ENCODE assay signal across 8 cellular contexts in the genomic region with DNA sequence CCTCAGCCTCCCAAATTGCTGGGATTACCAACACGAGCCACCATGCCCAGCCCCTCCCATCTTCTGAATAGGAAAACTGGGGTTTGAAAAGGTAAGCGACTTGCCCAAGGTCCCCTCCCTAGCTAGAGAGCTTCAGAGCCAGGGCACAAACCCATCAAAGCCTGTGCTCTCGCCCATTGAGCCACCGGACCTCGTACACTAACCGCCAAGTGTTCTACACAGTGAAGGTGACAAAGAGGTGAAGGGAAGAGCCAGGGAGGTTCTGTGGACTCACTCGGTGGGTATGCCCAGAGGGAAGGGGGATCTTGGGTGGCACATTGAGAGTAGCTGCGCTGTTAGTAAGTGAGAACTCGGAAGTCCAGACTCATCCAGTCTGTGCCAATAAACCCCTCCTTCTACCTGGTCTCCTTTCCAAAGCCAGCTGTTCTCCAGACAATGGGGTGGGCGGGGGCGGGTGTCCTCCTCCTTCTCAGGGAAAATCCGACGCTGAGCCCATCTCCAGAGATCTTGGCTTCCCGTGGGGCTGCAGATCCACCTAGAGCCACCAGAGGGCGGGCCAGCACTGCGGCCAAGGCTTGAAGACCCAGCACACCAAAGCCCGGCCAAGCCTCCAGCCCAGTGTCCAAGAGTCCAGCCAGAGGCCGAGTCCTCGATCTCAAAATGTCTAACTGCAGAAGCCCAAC. TPM values are rescaled to one million over a fixed set of nuclear protein-coding genes. Genes with fewer than 3 reads are reported as not detected.
DNase-seq lines count a peak whose midpoint lies in the region; ATAC-seq and TF ChIP-seq lines count a peak whose summit lies in the region.

No MANE protein-coding gene starts in this region.

- ATAC-seq in GM21529 (IDR thresholded peaks at IDR 0.05; ENCODE audit: unreplicated experiment), result peak; percentile 60
- peak; percentile 83 for ATAC-seq in gastroesophageal sphincter

- DNase-seq in Jurkat, Clone E6-1 (ENCODE audit: low read depth, low spot score), result peak; percentile 27
- DNase-seq in SJCRH30 (peak; percentile 74 to 89), activated gamma-delta T cell (lab: John Stamatoyannopoulos, UW) (peak; percentile 42), osteoblast (ENCODE audit: insufficient read length, low spot score, missing footprints) (peak; percentile 98), transverse colon (peak; percentile 88)

- intact Hi-C loops in transverse colon (cut with DNase I; ENCODE audit: low total_unique reads), result loop anchor here (2.0 kb wide), 1 partner anchor 70 kb away; no protein-coding TSS in a partner anchor

- TF ChIP-seq POLR2A in gastroesophageal sphincter (IDR thresholded peaks at IDR 0.05) (no peak), transverse colon (IDR thresholded peaks at IDR 0.05) (no peak)

- H3K79me2 ChIP-seq in DOHH2 (ENCODE audit: control insufficient read depth, low read length) (no peaks in the 10 kb centered on the region), osteoblast (ENCODE audit: insufficient read depth, low read length) (no peaks in the 10 kb centered on the region)

- peaks cover 25% of the 10 kb centered on the region for H3K4me1 ChIP-seq in DOHH2 (ENCODE audit: control insufficient read depth, low read length)
- peaks cover 3% of the 10 kb centered on the region for H3K4me1 ChIP-seq in SJCRH30
- H3K4me1 ChIP-seq in gastroesophageal sphincter, result peaks cover 0 to 46% (median 27%) of the 10 kb centered on the region in 3 donors
- peaks cover 8% of the 10 kb centered on the region for H3K4me1 ChIP-seq in osteoblast (ENCODE audit: insufficient read depth, low read length)
- H3K4me1 ChIP-seq in transverse colon, result peaks cover 27 to 46% (median 38%) of the 10 kb centered on the region in 4 donors

- 6 to 22% methylated on average over 3 to 9 of the region's 19 CpGs for WGBS in gastroesophageal sphincter (ENCODE audit: low coverage in 1 of 2), 2 donors
- WGBS in transverse colon (ENCODE audit: low coverage in 1 of 2), 2 donors, result 20 to 23% methylated on average over 1 to 17 of the region's 19 CpGs

- H2AFZ ChIP-seq in osteoblast (ENCODE audit: low read length), result peak overlapping the region; percentile 39

- H3K27me3 ChIP-seq in DOHH2 (ENCODE audit: control insufficient read depth, low read length), result peaks cover 60% of the 10 kb centered on the region
- H3K27me3 ChIP-seq in SJCRH30, result peaks cover 19% of the 10 kb centered on the region
- peaks cover 67% of the 10 kb centered on the region for H3K27me3 ChIP-seq in gastroesophageal sphincter
- peaks cover 49% of the 10 kb centered on the region for H3K27me3 ChIP-seq in osteoblast (ENCODE audit: insufficient read depth, low read length)
- H3K27me3 ChIP-seq in transverse colon, result peaks cover 48% of the 10 kb centered on the region

- no peaks in the 10 kb centered on the region for H3F3A ChIP-seq in DOHH2 (ENCODE audit: control insufficient read depth, insufficient read depth)

- H3K4me3 ChIP-seq in DOHH2 (ENCODE audit: low read length) (no peak overlapping the region), SJCRH30 (no peak overlapping the region), gastroesophageal sphincter (no peak overlapping the region), osteoblast (ENCODE audit: insufficient read depth, low read length) (no peak overlapping the region), transverse colon (no peak overlapping the region)
- no peak overlapping the region for H3K4me3 ChIP-seq in Jurkat, Clone E6-1 (ENCODE audit: low read length)

- H3K9me3 ChIP-seq in DOHH2 (ENCODE audit: control insufficient read depth, insufficient read depth, low read length), result no peaks in the 10 kb centered on the region
- no peaks in the 10 kb centered on the region for H3K9me3 ChIP-seq in SJCRH30 (replicated peaks)
- no peaks in the 10 kb centered on the region for H3K9me3 ChIP-seq in gastroesophageal sphincter
- H3K9me3 ChIP-seq in osteoblast (ENCODE audit: low read depth, low read length), result no peaks in the 10 kb centered on the region
- no peaks in the 10 kb centered on the region for H3K9me3 ChIP-seq in transverse colon

- H3K27ac ChIP-seq in DOHH2 (ENCODE audit: low read depth, low read length) (no peak overlapping the region), SJCRH30 (no peak overlapping the region), gastroesophageal sphincter (no peak overlapping the region), osteoblast (ENCODE audit: low read depth, low read length) (no peak overlapping the region), transverse colon (no peak overlapping the region)

- no peaks in the 10 kb centered on the region for H3K9me2 ChIP-seq in DOHH2 (replicated peaks; ENCODE audit: control insufficient read depth, low read length)

- in situ Hi-C loops in transverse colon (cut with MboI; ENCODE audit: low pct_ligation_motif_present in 1 of 4, low pct_unique_long_range_greater_than_20kb in 1 of 4, low sequenced_read_pairs in 3 of 4), result loop anchor here in 2 of 4 donors (10.0 to 25.0 kb wide), 3 partner anchors 68 to 1055 kb away; a partner anchor contains a TSS

- no peaks in the 10 kb centered on the region for H4K20me1 ChIP-seq in DOHH2 (ENCODE audit: control insufficient read depth, insufficient read depth, low read depth, low read length)
- no peaks in the 10 kb centered on the region for H4K20me1 ChIP-seq in osteoblast (ENCODE audit: insufficient read depth, low read length)

- no peak overlapping the region for H3K4me2 ChIP-seq in DOHH2 (ENCODE audit: low read length)
- peak overlapping the region; percentile 77 for H3K4me2 ChIP-seq in osteoblast (ENCODE audit: insufficient read depth, low read length)

- TF ChIP-seq EP300 in gastroesophageal sphincter (IDR thresholded peaks at IDR 0.05) (no peak), transverse colon (IDR thresholded peaks at IDR 0.05; ENCODE audit: low read depth) (no peak)

- H3K36me3 ChIP-seq in DOHH2 (ENCODE audit: control insufficient read depth, low read length) (no peaks in the 10 kb centered on the region), SJCRH30 (no peaks in the 10 kb centered on the region), gastroesophageal sphincter (no peaks in the 10 kb centered on the region), osteoblast (ENCODE audit: insufficient read depth, low read length) (no peaks in the 10 kb centered on the region), transverse colon (no peaks in the 10 kb centered on the region)

- TF ChIP-seq CTCF in DOHH2 (IDR thresholded peaks at IDR 0.05; ENCODE audit: low read depth, low read length, poor library complexity, severe bottlenecking) (peak; percentile 92), gastroesophageal sphincter (IDR thresholded peaks at IDR 0.05) (peak; percentile 97 to 99 (median 98)), osteoblast (IDR thresholded peaks at IDR 0.05; ENCODE audit: extremely low read depth, low read depth, low read length) (peak; percentile 95), transverse colon (IDR thresholded peaks at IDR 0.05) (peak; percentile 93 to 100 (median 99))

RNA-seq across cellular contexts. Expression of a gene that starts 3.2 kb away (rescaled TPM):
- 6.1 TPM for polyA plus RNA-seq in Jurkat, Clone E6-1 (2012; ENCODE audit: insufficient read depth, insufficient read length)
- total RNA-seq in SJCRH30 (2014; rRNA removed; shearing (Covaris generic)), result 0.26 and 0.35 TPM in 2 replicates
- total RNA-seq in gastroesophageal sphincter, result 1 to 10 TPM in 1 of 4 donors, under 1 TPM in 2, not detected in 1; 0.12 to 2.3 (median 0.27) TPM
- 0.29 and 0.36 TPM in 2 replicates for total RNA-seq in osteoblast
- total RNA-seq in transverse colon, result under 1 TPM in 1 of 4 donors, not detected in 3; 0.48 TPM

RNA-seq across cellular contexts. Expression of a gene that starts 30.2 kb away (rescaled TPM):
- 91.5 TPM for polyA plus RNA-seq in Jurkat, Clone E6-1 (2012; ENCODE audit: insufficient read depth, insufficient read length)
- total RNA-seq in SJCRH30 (2014; rRNA removed; shearing (Covaris generic)), result 0.12 TPM in 1 of 2 replicates, not detected in the other
- total RNA-seq in gastroesophageal sphincter, result 10 to 100 TPM; 40.9 to 75.9 (median 60.0) TPM
- 51.4 and 61.0 TPM in 2 replicates for total RNA-seq in osteoblast
- total RNA-seq in transverse colon, result 10 to 100 TPM in 3 of 4 donors, 1 to 10 TPM in 1; 6.0 to 35.9 (median 19.4) TPM

RNA-seq across cellular contexts. Expression of a gene that starts 58.4 kb away (rescaled TPM):
- polyA plus RNA-seq in Jurkat, Clone E6-1 (2012; ENCODE audit: insufficient read depth, insufficient read length), result 23.7 TPM
- 8.8 and 9.5 TPM in 2 replicates for total RNA-seq in SJCRH30 (2014; rRNA removed; shearing (Covaris generic))
- 10 to 100 TPM; 14.8 to 36.6 (median 19.7) TPM for total RNA-seq in gastroesophageal sphincter
- 18.5 and 28.0 TPM in 2 replicates for total RNA-seq in osteoblast
- 10 to 100 TPM in 3 of 4 donors, 1 to 10 TPM in 1; 7.5 to 30.4 (median 15.2) TPM for total RNA-seq in transverse colon

Comparison
In these comparisons a context has a peak if more than half of its experiments do, and no peak if none do; other contexts are left out.
1. DNase-seq: peak in every context shown above with its lines; median percentile 98 in osteoblast; 88 in transverse colon; 82 in SJCRH30; 42 in activated gamma-delta T cell; 27 in Jurkat, Clone E6-1.